16 cellular contexts compared by ENCODE assay signal in the genomic region with DNA sequence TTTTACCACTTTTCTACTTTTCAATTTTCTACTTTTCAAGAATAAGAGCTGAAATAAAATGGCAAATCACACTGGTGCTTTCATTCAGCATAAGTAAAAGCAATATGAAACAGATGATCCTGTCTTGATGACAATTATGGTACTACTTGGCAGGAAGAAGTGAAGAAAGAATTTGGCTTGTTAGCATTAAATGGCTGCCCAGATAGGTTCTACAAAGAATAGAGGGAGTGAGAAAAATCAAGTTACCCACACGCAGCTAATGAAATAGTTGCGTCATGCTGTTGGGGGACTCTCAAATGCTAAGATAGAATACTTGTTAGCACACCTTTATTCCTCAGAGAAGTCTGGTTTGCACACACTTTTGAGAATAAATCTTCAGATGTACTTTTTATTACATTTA. TPM values are rescaled to one million over a fixed set of nuclear protein-coding genes. Genes with fewer than 3 reads are reported as not detected.
A peak's percentile ranks its signal among the peaks of the same experiment; 100 is the strongest.
DNase-seq lines count a peak whose midpoint lies in the region; ATAC-seq and TF ChIP-seq lines count a peak whose summit lies in the region.
"Had no signal": no experiment of that assay in that cellular context is flagged by ENCODE, and none has a peak within 500 bp of the region (broad histone marks: within the 10 kb centered on the region; RNA-seq: fewer than 3 reads in every experiment).

No MANE protein-coding gene starts in this region.

- no peak overlapping the region for H3K14ac ChIP-seq in mesenchymal stem cell (ENCODE audit: low read length in 2 of 2)

- H2AK5ac ChIP-seq in mesenchymal stem cell (ENCODE audit: low read length, severe bottlenecking) = no peak overlapping the region

- no peak overlapping the region for H3K18ac ChIP-seq in mesenchymal stem cell (ENCODE audit: low read depth in 1 of 2, low read length in 2 of 2)

- H2BK15ac ChIP-seq in mesenchymal stem cell (ENCODE audit: low read depth, poor library complexity, severe bottlenecking) = no peak overlapping the region

- H3K27ac Mint-ChIP-seq in natural killer cell = no peak overlapping the region
- H3K27ac Mint-ChIP-seq: B cell, CD14-positive monocyte had no signal

- peak overlapping the region; percentile 36 for H3K9ac ChIP-seq in mesenchymal stem cell (ENCODE audit: low read length)

- H3K23ac ChIP-seq in mesenchymal stem cell (ENCODE audit: low read length in 2 of 2) = no peak overlapping the region

- no peaks in the 10 kb centered on the region for H3K79me1 ChIP-seq in mesenchymal stem cell (replicated peaks; ENCODE audit: low read length, poor library complexity, severe bottlenecking)

- WGBS in mesenchymal stem cell = 83% methylated on average over 2 of the region's 2 CpGs

- H3K36me3 ChIP-seq in mesenchymal stem cell (ENCODE audit: control insufficient read depth in 1 of 2, insufficient read depth in 2 of 2, low read depth in 1 of 2, low read length in 2 of 2) = no peaks in the 10 kb centered on the region

- TF ChIP-seq CTCF in AG10803 (conservative IDR thresholded peaks at IDR 0.05; ENCODE audit: low read length) (no peak), natural killer cell (IDR thresholded peaks at IDR 0.05) (no peak)

- H3K27me3 ChIP-seq in mesenchymal stem cell (ENCODE audit: control insufficient read depth in 1 of 2, insufficient read depth in 1 of 2, low read length in 2 of 2) = no peaks in the 10 kb centered on the region

- no peaks in the 10 kb centered on the region for H3K4me1 ChIP-seq in mesenchymal stem cell (ENCODE audit: control insufficient read depth, insufficient read depth, low read depth, low read length)

- H4K8ac ChIP-seq in mesenchymal stem cell (ENCODE audit: low read length) = no peak overlapping the region

- H2BK12ac ChIP-seq in mesenchymal stem cell (ENCODE audit: low read length in 2 of 2) = no peak overlapping the region

- H3K4me3 ChIP-seq in AG10803 (ENCODE audit: low read length) (no peak overlapping the region), mesenchymal stem cell (ENCODE audit: insufficient read depth in 1 of 2, low read depth in 1 of 2, low read length in 2 of 2) (no peak overlapping the region)

- no peak overlapping the region for H2BK120ac ChIP-seq in mesenchymal stem cell (ENCODE audit: low read depth, low read length)

- no peak overlapping the region for H4K91ac ChIP-seq in mesenchymal stem cell (ENCODE audit: low read length)

- no peak overlapping the region for H2BK5ac ChIP-seq in mesenchymal stem cell (ENCODE audit: low read depth, low read length, poor library complexity, severe bottlenecking)

- no peak overlapping the region for H3K4me2 ChIP-seq in mesenchymal stem cell (ENCODE audit: low read length, poor library complexity, severe bottlenecking)

- intact Hi-C loops in natural killer cell (cut with micrococcal nuclease) = no loop called here

- no peaks in the 10 kb centered on the region for H3K9me3 ChIP-seq in mesenchymal stem cell (ENCODE audit: control insufficient read depth, low read length)

- H3K4me3 Mint-ChIP-seq in natural killer cell = no peak overlapping the region
- H3K4me3 Mint-ChIP-seq: B cell, CD14-positive monocyte had no signal

- peaks cover 40 to 61% of the 10 kb centered on the region in 2 donors for H3K27me3 Mint-ChIP-seq in natural killer cell (ENCODE audit: low read depth in 2 of 2)

- H2AFZ ChIP-seq in mesenchymal stem cell (ENCODE audit: low read depth, low read length) = no peak overlapping the region

- no peaks in the 10 kb centered on the region for H3K36me3 Mint-ChIP-seq in natural killer cell
- H3K36me3 Mint-ChIP-seq: CD14-positive monocyte had no signal

- no peak overlapping the region for H3K4ac ChIP-seq in mesenchymal stem cell (ENCODE audit: low read depth in 1 of 2, low read length in 2 of 2)

- no peak for ATAC-seq in natural killer cell
- no peak for ATAC-seq in HG02852 (IDR thresholded peaks at IDR 0.05; ENCODE audit: unreplicated experiment)
- ATAC-seq in HG03460 (IDR thresholded peaks at IDR 0.05; ENCODE audit: unreplicated experiment) = no peak

- DNase-seq in AG10803 (ENCODE audit: low read depth) (peak; percentile 35), NCI-H446 treated with DMSO at 0.1 percent for 48 hours (lab: John Stamatoyannopoulos, UW) (peak; percentile 41), fibroblast of gingiva (ENCODE audit: low read depth) (peak; percentile 65), mesenchymal stem cell (no peak), natural killer cell (no peak)
- DNase-seq: GDM1, KBM-7, NCI-H1694 treated with DMSO at 0.1 percent for 48 hours, NCI-H2081 treated with DMSO at 0.1 percent for 48 hours, NCI-H2171 treated with DMSO at 0.1 percent for 48 hours, NCI-H526 treated with DMSO at 0.1 percent for 48 hours, Right ventricle myocardium superior had no signal

- H3K4me1 Mint-ChIP-seq in natural killer cell = no peaks in the 10 kb centered on the region
- H3K4me1 Mint-ChIP-seq: B cell had no signal

- H3K9me3 Mint-ChIP-seq in natural killer cell = peaks cover 0 to 2% of the 10 kb centered on the region in 2 donors

- no peak overlapping the region for H3K27ac ChIP-seq in mesenchymal stem cell (ENCODE audit: low read length, poor library complexity, severe bottlenecking)

RNA-seq across cellular contexts. Expression of a gene that starts 12.5 kb away (rescaled TPM):
- polyA plus RNA-seq in mesenchymal stem cell (2013, experiment 1 of 2) = 7.4 TPM
- 7.2 TPM for polyA plus RNA-seq in mesenchymal stem cell (2013, experiment 2 of 2)
- 10 to 100 TPM; 19.9 to 28.4 (median 26.4) TPM for total RNA-seq in natural killer cell

Comparison
In these comparisons a context has a peak if more than half of its experiments do, and no peak if none do; other contexts are left out.
1. DNase-seq: peak in AG10803 (single experiment), NCI-H446 treated with DMSO at 0.1 percent for 48 hours (single experiment) and fibroblast of gingiva (single experiment); none in mesenchymal stem cell (single experiment) and natural killer cell (single experiment).